2 cellular contexts compared by ENCODE assay signal in the genomic region with DNA sequence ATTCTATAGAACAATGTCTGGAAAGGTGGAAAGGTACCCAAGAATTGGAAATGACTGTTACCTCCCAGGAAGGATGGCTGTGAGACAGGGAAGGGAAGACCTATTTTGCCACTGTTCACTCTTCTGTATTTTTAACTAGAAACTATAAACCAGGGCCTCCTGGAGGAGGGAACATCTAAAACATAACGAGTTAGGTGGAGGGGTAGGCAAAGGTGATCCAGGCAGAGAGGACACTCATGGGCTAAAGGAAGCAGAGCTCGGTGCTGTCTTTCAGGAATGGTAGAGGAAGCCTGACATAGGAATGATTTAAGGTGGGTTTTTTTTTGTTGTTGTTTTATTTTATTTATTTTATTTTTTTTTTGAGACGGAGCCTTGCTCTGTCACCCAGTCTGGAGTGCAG.
TF ChIP-seq lines count a peak whose summit lies in the region.

No MANE protein-coding gene starts in this region.

TF ChIP-seq in HEK293, 187 proteins besides CTCF, POLR2A, EP300 and RAD21:
- TF ChIP-seq ZNF223 (tag by site-specific recombination; IDR thresholded peaks at IDR 0.05) (peak; percentile 88), ZNF600 (tag by site-specific recombination; IDR thresholded peaks at IDR 0.05) (peak; percentile 33; the same call in 1 of the 2 replicates), ZNF791 (tag by site-specific recombination; IDR thresholded peaks at IDR 0.05) (no peak)
- TF ChIP-seq, protein P1, sequence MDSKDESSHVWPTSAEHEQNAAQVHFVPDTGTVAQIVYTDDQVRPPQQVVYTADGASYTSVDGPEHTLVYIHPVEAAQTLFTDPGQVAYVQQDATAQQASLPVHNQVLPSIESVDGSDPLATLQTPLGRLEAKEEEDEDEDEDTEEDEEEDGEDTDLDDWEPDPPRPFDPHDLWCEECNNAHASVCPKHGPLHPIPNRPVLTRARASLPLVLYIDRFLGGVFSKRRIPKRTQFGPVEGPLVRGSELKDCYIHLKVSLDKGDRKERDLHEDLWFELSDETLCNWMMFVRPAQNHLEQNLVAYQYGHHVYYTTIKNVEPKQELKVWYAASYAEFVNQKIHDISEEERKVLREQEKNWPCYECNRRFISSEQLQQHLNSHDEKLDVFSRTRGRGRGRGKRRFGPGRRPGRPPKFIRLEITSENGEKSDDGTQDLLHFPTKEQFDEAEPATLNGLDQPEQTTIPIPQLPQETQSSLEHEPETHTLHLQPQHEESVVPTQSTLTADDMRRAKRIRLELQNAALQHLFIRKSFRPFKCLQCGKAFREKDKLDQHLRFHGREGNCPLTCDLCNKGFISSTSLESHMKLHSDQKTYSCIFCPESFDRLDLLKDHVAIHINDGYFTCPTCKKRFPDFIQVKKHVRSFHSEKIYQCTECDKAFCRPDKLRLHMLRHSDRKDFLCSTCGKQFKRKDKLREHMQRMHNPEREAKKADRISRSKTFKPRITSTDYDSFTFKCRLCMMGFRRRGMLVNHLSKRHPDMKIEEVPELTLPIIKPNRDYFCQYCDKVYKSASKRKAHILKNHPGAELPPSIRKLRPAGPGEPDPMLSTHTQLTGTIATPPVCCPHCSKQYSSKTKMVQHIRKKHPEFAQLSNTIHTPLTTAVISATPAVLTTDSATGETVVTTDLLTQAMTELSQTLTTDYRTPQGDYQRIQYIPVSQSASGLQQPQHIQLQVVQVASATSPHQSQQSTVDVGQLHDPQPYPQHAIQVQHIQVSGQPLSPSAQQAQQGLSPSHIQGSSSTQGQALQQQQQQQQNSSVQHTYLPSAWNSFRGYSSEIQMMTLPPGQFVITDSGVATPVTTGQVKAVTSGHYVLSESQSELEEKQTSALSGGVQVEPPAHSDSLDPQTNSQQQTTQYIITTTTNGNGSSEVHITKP (tag by site-specific recombination; IDR thresholded peaks at IDR 0.05): 0 out of 2 replicates have a peak, but pooled peaks have one; percentile 9

TF ChIP-seq in K562, 482 proteins besides CTCF, POLR2A, EP300 and RAD21:
- TF ChIP-seq XRCC3 (IDR thresholded peaks at IDR 0.05) (no peak), ZNF830 (CRISPR knock-in tag; IDR thresholded peaks at IDR 0.05) (no peak), ZNF551 (CRISPR knock-in tag; IDR thresholded peaks at IDR 0.05) (no peak), POLR2AphosphoS5 (IDR thresholded peaks at IDR 0.05; ENCODE audit: control insufficient read depth, insufficient read depth, low read depth, low read length) (peak; percentile 28; the same call in 1 of the 2 replicates), ZNF217 (CRISPR knock-in tag; IDR thresholded peaks at IDR 0.05) (no peak)
- TF ChIP-seq, protein P2, sequence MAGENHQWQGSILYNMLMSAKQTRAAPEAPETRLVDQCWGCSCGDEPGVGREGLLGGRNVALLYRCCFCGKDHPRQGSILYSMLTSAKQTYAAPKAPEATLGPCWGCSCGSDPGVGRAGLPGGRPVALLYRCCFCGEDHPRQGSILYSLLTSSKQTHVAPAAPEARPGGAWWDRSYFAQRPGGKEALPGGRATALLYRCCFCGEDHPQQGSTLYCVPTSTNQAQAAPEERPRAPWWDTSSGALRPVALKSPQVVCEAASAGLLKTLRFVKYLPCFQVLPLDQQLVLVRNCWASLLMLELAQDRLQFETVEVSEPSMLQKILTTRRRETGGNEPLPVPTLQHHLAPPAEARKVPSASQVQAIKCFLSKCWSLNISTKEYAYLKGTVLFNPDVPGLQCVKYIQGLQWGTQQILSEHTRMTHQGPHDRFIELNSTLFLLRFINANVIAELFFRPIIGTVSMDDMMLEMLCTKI (IDR thresholded peaks at IDR 0.05; ENCODE audit: partially characterized antibody): no peak
